Comparison of ENCODE assay signal across 8 cellular contexts in genomic region chr1:93021539-93022134, GRCh38. TPM values are rescaled to one million over a fixed set of nuclear protein-coding genes. Genes with fewer than 3 reads are reported as not detected.
DNase-seq lines count a peak whose midpoint lies in the region; ATAC-seq and TF ChIP-seq lines count a peak whose summit lies in the region.

No MANE protein-coding gene starts in this region.

- WGBS in right lobe of liver (ENCODE audit: insufficient coverage, low coverage, low lambda C conversion rate, missing lambda C conversion rate), result 1% methylated on average over 4 of the region's 4 CpGs

- H3K36me3 ChIP-seq in right lobe of liver, result no peaks in the 10 kb centered on the region

- TF ChIP-seq POLR2A in right lobe of liver (IDR thresholded peaks at IDR 0.05), result no peak

- no peaks in the 10 kb centered on the region for H3K27me3 ChIP-seq in right lobe of liver

- in situ Hi-C loops in T47D (cut with HindIII; ENCODE audit: low pct_unique_long_range_greater_than_20kb, low sequenced_read_pairs), result no loop called here

- intact Hi-C loops in right lobe of liver (cut with DNase I), result no loop called here

- DNase-seq in AG10803 (ENCODE audit: low read depth) (peak; percentile 62), NCI-H774 (lab: John Stamatoyannopoulos, UW) (peak; percentile 43), T47D (ENCODE audit: low read depth in 1 of 2, low spot score in 1 of 2) (peak; percentile 14 to 49), right lobe of liver (no peak), COLO668 (lab: John Stamatoyannopoulos, UW; ENCODE audit: unreplicated experiment) (no peak)
- no peak for DNase-seq in stimulated activated CD4-positive, alpha-beta T cell treated with anti-CD3 and anti-CD28 coated beads, Interleukin-4, amount 100 ng/mL, for 1 hour

- peak; percentile 78 for ATAC-seq in HG03108 (IDR thresholded peaks at IDR 0.05; ENCODE audit: unreplicated experiment)
- peak; percentile 87 to 94 (median 92) for ATAC-seq in right lobe of liver

- H3K9me3 ChIP-seq in right lobe of liver, result no peaks in the 10 kb centered on the region

- no peak overlapping the region for H3K27ac ChIP-seq in right lobe of liver

- no peaks in the 10 kb centered on the region for H3K4me1 ChIP-seq in right lobe of liver

- H3K4me3 ChIP-seq in AG10803 (ENCODE audit: low read length) (no peak overlapping the region), right lobe of liver (no peak overlapping the region)

- TF ChIP-seq CTCF in AG10803 (conservative IDR thresholded peaks at IDR 0.05; ENCODE audit: low read length), result peak; percentile 84
- TF ChIP-seq CTCF in GM12873 (IDR thresholded peaks at IDR 0.05; ENCODE audit: insufficient read depth, low read depth, low read length, missing control alignments), result peak; percentile 81
- TF ChIP-seq CTCF in right lobe of liver (IDR thresholded peaks at IDR 0.05), result peak; percentile 72 to 92 (median 75)

RNA-seq across cellular contexts. Expression of gene MTF2, which starts 57.4 kb away (rescaled TPM):
- total RNA-seq in right lobe of liver, result 1 to 10 TPM; 4.5 to 9.3 (median 7.1) TPM

Comparison
In these comparisons a context has a peak if more than half of its experiments do, and no peak if none do; other contexts are left out.
1. DNase-seq: peak in AG10803 (single experiment), NCI-H774 (single experiment) and T47D (2 of 2); none in right lobe of liver (0 of 3), stimulated activated CD4-positive, alpha-beta T cell treated with anti-CD3 and anti-CD28 coated beads, Interleukin-4, amount 100 ng/mL, for 1 hour (single experiment) and COLO668 (single experiment).
2. Peak in every context shown above with its lines, with median percentiles within 50 percentile points of each other: CTCF ChIP-seq.